In genomic region chr17:75665981-75666380, GRCh38 we compare ENCODE assay signal across 9 cellular contexts. TPM values are rescaled to one million over a fixed set of nuclear protein-coding genes. Genes with fewer than 3 reads are reported as not detected.
DNase-seq lines count a peak whose midpoint lies in the region; ATAC-seq and TF ChIP-seq lines count a peak whose summit lies in the region.
"Had no signal": no experiment of that assay in that cellular context is flagged by ENCODE, and none has a peak within 500 bp of the region (broad histone marks: within the 10 kb centered on the region; RNA-seq: fewer than 3 reads in every experiment).

No MANE protein-coding gene starts in this region.

- peaks cover 23% of the 10 kb centered on the region for H3K36me3 Mint-ChIP-seq in T-helper 2 cell treated with Interferon-gamma antibody and Interleukin-4, amounts not matched to agents 5 μg/mL and 100 μg/mL, for 36 hours (ENCODE audit: low read depth)
- H3K36me3 Mint-ChIP-seq in activated B cell treated with CpG ODN at 0.5 μM for 24 hours (ENCODE audit: low read depth) = peaks cover 44% of the 10 kb centered on the region

- DNase-seq in T-helper 2 cell treated with Interferon-gamma antibody and Interleukin-4, amounts not matched to agents 5 μg/mL and 100 μg/mL, for 36 hours (ENCODE audit: low spot score) = no peak
- DNase-seq in T-helper 2 cell (no peak), activated B cell treated with CpG ODN at 0.5 μM for 24 hours (no peak), spleen (peak; percentile 54), NCI-H2107 (lab: John Stamatoyannopoulos, UW) (no peak)
- DNase-seq in stimulated activated CD4-positive, alpha-beta T cell treated with anti-CD3 and anti-CD28 coated beads, Interleukin-2, amount 100 ng/mL, for 24 hours = no peak
- no peak for DNase-seq in stimulated activated naive CD4-positive, alpha-beta T cell treated with Interleukin-2 at 50 U/mL for 16 hours (lab: John Stamatoyannopoulos, UW)
- DNase-seq: ACHN had no signal

- POLR2A ChIA-PET in activated B cell treated with CpG ODN at 0.5 μM for 24 hours (lab: Charles Lee) = interaction anchor here (0.8 to 2.1 kb wide), 10 partner anchors 11 to 370 kb away, joined by 3 to 16 read pairs (median 4); partner anchors contain the start of gene SMIM5

- H3K4me1 Mint-ChIP-seq in T-helper 2 cell treated with Interferon-gamma antibody and Interleukin-4, amounts not matched to agents 5 μg/mL and 100 μg/mL, for 36 hours (ENCODE audit: low read depth) = peaks cover 19% of the 10 kb centered on the region
- peaks cover 45% of the 10 kb centered on the region for H3K4me1 Mint-ChIP-seq in activated B cell treated with CpG ODN at 0.5 μM for 24 hours

- H3K4me3 ChIP-seq in iPS-15b (ENCODE audit: low read depth, low read length) (peak overlapping the region; percentile 100), spleen (peak overlapping the region in 4 of 8 donors; percentile 89 to 98 (median 94))

- TF ChIP-seq CTCF in activated B cell treated with CpG ODN at 0.5 μM for 24 hours (IDR thresholded peaks at IDR 0.05) (no peak), spleen (IDR thresholded peaks at IDR 0.05 in 8 of 11, conservative IDR thresholded peaks at IDR 0.05 in 3 of 11) (no peak)

- H3K27me3 ChIP-seq in iPS-15b (ENCODE audit: control insufficient read depth, insufficient read depth, low read length) = no peaks in the 10 kb centered on the region
- no peaks in the 10 kb centered on the region for H3K27me3 ChIP-seq in spleen (replicated peaks in 1 of 7)

- H3K27ac ChIP-seq in spleen = peak overlapping the region in 1 of 8 donors; percentile 95

- H3K4me1 ChIP-seq in iPS-15b (ENCODE audit: control insufficient read depth, insufficient read depth, low read length) = peaks cover 3% of the 10 kb centered on the region
- peaks cover 29 to 76% (median 52%) of the 10 kb centered on the region in 6 donors for H3K4me1 ChIP-seq in spleen

- intact Hi-C loops in activated B cell treated with CpG ODN at 0.5 μM for 24 hours (cut with micrococcal nuclease) (loop anchor here (2.0 to 5.0 kb wide), 3 partner anchors 23 to 841 kb away; no protein-coding TSS in a partner anchor), spleen (cut with DNase I; ENCODE audit: low total_unique reads) (no loop called here)

- CTCF ChIA-PET in activated B cell treated with CpG ODN at 0.5 μM for 24 hours (lab: Charles Lee) = interaction anchor here (0.9 to 2.2 kb wide), 8 partner anchors 8 to 96 kb away, joined by 3 to 9 read pairs (median 4); no protein-coding TSS in a partner anchor

- H3K36me3 ChIP-seq in iPS-15b (ENCODE audit: control insufficient read depth, insufficient read depth, low read length) = peaks cover 29% of the 10 kb centered on the region
- H3K36me3 ChIP-seq in spleen = peaks cover 0 to 61% (median 44%) of the 10 kb centered on the region in 6 donors

- no peak overlapping the region for H3K9ac ChIP-seq in iPS-15b (ENCODE audit: low read depth, low read length)

- H3K9me3 Mint-ChIP-seq in T-helper 2 cell treated with Interferon-gamma antibody and Interleukin-4, amounts not matched to agents 5 μg/mL and 100 μg/mL, for 36 hours = no peaks in the 10 kb centered on the region
- no peaks in the 10 kb centered on the region for H3K9me3 Mint-ChIP-seq in activated B cell treated with CpG ODN at 0.5 μM for 24 hours

- peak overlapping the region; percentile 69 for H3K4me3 Mint-ChIP-seq in T-helper 2 cell treated with Interferon-gamma antibody and Interleukin-4, amounts not matched to agents 5 μg/mL and 100 μg/mL, for 36 hours
- H3K4me3 Mint-ChIP-seq in activated B cell treated with CpG ODN at 0.5 μM for 24 hours = peak overlapping the region; percentile 55

- ATAC-seq in activated B cell treated with CpG ODN at 0.5 μM for 24 hours (ENCODE audit: low read depth) = no peak

- peak overlapping the region; percentile 73 for H3K27ac Mint-ChIP-seq in T-helper 2 cell treated with Interferon-gamma antibody and Interleukin-4, amounts not matched to agents 5 μg/mL and 100 μg/mL, for 36 hours
- peak overlapping the region; percentile 27 for H3K27ac Mint-ChIP-seq in activated B cell treated with CpG ODN at 0.5 μM for 24 hours

- H3K9me3 ChIP-seq in iPS-15b (ENCODE audit: control insufficient read depth, insufficient read depth, low read length) (no peaks in the 10 kb centered on the region), spleen (no peaks in the 10 kb centered on the region)

- WGBS in spleen, 5 donors = 81 to 92% (median 83%) methylated on average over 10 of the region's 10 CpGs

- no peak for TF ChIP-seq POLR2A in spleen (IDR thresholded peaks at IDR 0.05)

- no peaks in the 10 kb centered on the region for H3K27me3 Mint-ChIP-seq in T-helper 2 cell treated with Interferon-gamma antibody and Interleukin-4, amounts not matched to agents 5 μg/mL and 100 μg/mL, for 36 hours (ENCODE audit: low read depth)
- no peaks in the 10 kb centered on the region for H3K27me3 Mint-ChIP-seq in activated B cell treated with CpG ODN at 0.5 μM for 24 hours

RNA-seq across cellular contexts. Expression of gene RECQL5, which starts 1.0 kb away (rescaled TPM):
- total RNA-seq in activated B cell treated with CpG ODN at 0.5 μM for 24 hours (55.9 and 65.4 TPM in 2 replicates), spleen (10 to 100 TPM; 25.7 to 51.0 (median 37.6) TPM)
- 10 to 100 TPM; 28.2 to 48.8 (median 47.4) TPM for polyA plus RNA-seq in spleen

RNA-seq across cellular contexts. Expression of gene SAP30BP, which starts 1.2 kb away (rescaled TPM):
- total RNA-seq in activated B cell treated with CpG ODN at 0.5 μM for 24 hours = 177 and 184 TPM in 2 replicates
- total RNA-seq in spleen = 100 to 1,000 TPM in 3 of 7 donors, 10 to 100 TPM in 4; 71.6 to 110 (median 82.1) TPM
- 10 to 100 TPM; 53.8 to 76.7 (median 70.4) TPM for polyA plus RNA-seq in spleen

RNA-seq across cellular contexts. Expression of gene SMIM5, which starts 32.7 kb away (rescaled TPM):
- total RNA-seq in activated B cell treated with CpG ODN at 0.5 μM for 24 hours (1.1 and 1.7 TPM in 2 replicates), spleen (1 to 10 TPM; 2.1 to 5.1 (median 3.4) TPM)
- polyA plus RNA-seq in spleen = 1 to 10 TPM; 3.0 to 4.7 (median 4.7) TPM

RNA-seq across cellular contexts. Expression of gene ITGB4, which starts 55.3 kb away (rescaled TPM):
- total RNA-seq in activated B cell treated with CpG ODN at 0.5 μM for 24 hours (2.1 and 2.2 TPM in 2 replicates), spleen (100 to 1,000 TPM in 3 of 7 donors, 10 to 100 TPM in 4; 80.4 to 205 (median 90.1) TPM)
- 10 to 100 TPM; 16.6 to 49.9 (median 30.1) TPM for polyA plus RNA-seq in spleen
